Comparison of ENCODE assay signal across 8 cellular contexts in genomic region chr11:129853508-129854228, GRCh38. TPM values are rescaled to one million over a fixed set of nuclear protein-coding genes. Genes with fewer than 3 reads are reported as not detected.
DNase-seq lines count a peak whose midpoint lies in the region; ATAC-seq and TF ChIP-seq lines count a peak whose summit lies in the region.

No MANE protein-coding gene starts in this region.

- H3K23me2 ChIP-seq in H9 (ENCODE audit: insufficient read length, low read depth, low read length, poor library complexity, severe bottlenecking) = no peaks in the 10 kb centered on the region

- no peaks in the 10 kb centered on the region for H3K79me1 ChIP-seq in H9 (ENCODE audit: insufficient read depth, low read depth, low read length, poor library complexity, severe bottlenecking)

- intact Hi-C loops in left colon (cut with DNase I, micrococcal nuclease) = no loop called here
- intact Hi-C loops in thyroid gland (cut with DNase I) = no loop called here

- H3K9me3 Mint-ChIP-seq in H9 = no peaks in the 10 kb centered on the region

- H3K4me3 Mint-ChIP-seq in H9 = no peak overlapping the region

- H3K9ac ChIP-seq in H9 (ENCODE audit: extremely low read depth, insufficient read length, low read length) = no peak overlapping the region

- no peaks in the 10 kb centered on the region for H3F3A ChIP-seq in DOHH2 (ENCODE audit: control insufficient read depth, insufficient read depth)

- peak overlapping the region; percentile 2; the same call in 1 of the 2 replicates for H3K4me3 ChIP-seq in DOHH2 (ENCODE audit: low read length)
- H3K4me3 ChIP-seq in thyroid gland (replicated peaks in 1 of 3) = no peak overlapping the region

- no peak overlapping the region for H2BK12ac ChIP-seq in H9 (ENCODE audit: insufficient read length, low read depth, low read length)

- H3K36me3 Mint-ChIP-seq in H9 (ENCODE audit: insufficient read depth in 1 of 3, low read depth in 3 of 3) = no peaks in the 10 kb centered on the region; a peak in 1 of 7 replicates

- H3K79me2 ChIP-seq in DOHH2 (ENCODE audit: control insufficient read depth, low read length) = no peaks in the 10 kb centered on the region
- no peaks in the 10 kb centered on the region for H3K79me2 ChIP-seq in H9 (ENCODE audit: insufficient read depth, low read length)

- peaks cover 13% of the 10 kb centered on the region for H3K4me1 ChIP-seq in DOHH2 (ENCODE audit: control insufficient read depth, low read length)
- peaks cover 14 to 24% of the 10 kb centered on the region in 2 donors for H3K4me1 ChIP-seq in thyroid gland
- H3K4me1 ChIP-seq in H9 (ENCODE audit: insufficient read depth, low read length) = no peaks in the 10 kb centered on the region

- H3K4me2 ChIP-seq in DOHH2 (ENCODE audit: low read length) (peak overlapping the region; percentile 23), H9 (ENCODE audit: insufficient read depth, insufficient read length, low read length) (no peak overlapping the region)

- H2BK120ac ChIP-seq in H9 (ENCODE audit: low read depth, low read length, poor library complexity, severe bottlenecking) = no peak overlapping the region

- H3K4me1 Mint-ChIP-seq in H9 = peaks cover 2 to 3% of the 10 kb centered on the region in 2 experiments; a peak in 3 of 4 replicates

- H3K27me3 ChIP-seq in DOHH2 (ENCODE audit: control insufficient read depth, low read length) = no peaks in the 10 kb centered on the region
- no peaks in the 10 kb centered on the region for H3K27me3 ChIP-seq in thyroid gland
- no peaks in the 10 kb centered on the region for H3K27me3 ChIP-seq in H9 (ENCODE audit: insufficient read depth, low read length)

- H3K27me3 Mint-ChIP-seq in H9 (ENCODE audit: low read depth) = no peaks in the 10 kb centered on the region; the same call in 1 of the 2 replicates

- no peak overlapping the region for H2BK15ac ChIP-seq in H9 (ENCODE audit: low read depth, low read length)

- no peak for TF ChIP-seq CTCF in DOHH2 (IDR thresholded peaks at IDR 0.05; ENCODE audit: low read depth, low read length, poor library complexity, severe bottlenecking)
- TF ChIP-seq CTCF in thyroid gland (IDR thresholded peaks at IDR 0.05) = no peak
- TF ChIP-seq CTCF in H9 (conservative IDR thresholded peaks at IDR 0.05) = no peak

- no peaks in the 10 kb centered on the region for H3K9me2 ChIP-seq in DOHH2 (replicated peaks; ENCODE audit: control insufficient read depth, low read length)

- no peak overlapping the region for H4K5ac ChIP-seq in H9 (ENCODE audit: insufficient read length, low read depth, low read length)

- H4K20me1 ChIP-seq in DOHH2 (ENCODE audit: control insufficient read depth, insufficient read depth, low read depth, low read length) (no peaks in the 10 kb centered on the region), H9 (ENCODE audit: control insufficient read depth, insufficient read depth, insufficient read length) (no peaks in the 10 kb centered on the region)

- no peak overlapping the region for H3K14ac ChIP-seq in H9 (ENCODE audit: insufficient read depth, low read length)

- no peak overlapping the region for H4K91ac ChIP-seq in H9 (ENCODE audit: insufficient read length, low read depth, low read length)

- no peak overlapping the region for H2AK5ac ChIP-seq in H9 (ENCODE audit: insufficient read length, low read length)

- H2AFZ ChIP-seq in H9 (ENCODE audit: low read length) = no peak overlapping the region

- H3K23ac ChIP-seq in H9 (ENCODE audit: insufficient read length, low read depth, low read length) = no peak overlapping the region

- no peak overlapping the region for H3K27ac ChIP-seq in DOHH2 (ENCODE audit: low read depth, low read length)
- H3K27ac ChIP-seq in thyroid gland = peak overlapping the region; percentile 50 to 87 (median 81)
- H3K27ac ChIP-seq in H9 (ENCODE audit: insufficient read length, low read depth, low read length) = no peak overlapping the region

- H3K56ac ChIP-seq in H9 (ENCODE audit: insufficient read length, low read depth, low read length) = no peak overlapping the region

- H2BK20ac ChIP-seq in H9 (ENCODE audit: low read depth, low read length, poor library complexity, severe bottlenecking) = no peak overlapping the region

- no peak overlapping the region for H3K4ac ChIP-seq in H9 (ENCODE audit: low read depth, low read length)

- DNase-seq in NCI-H2196 treated with DMSO at 0.1 percent for 48 hours (lab: John Stamatoyannopoulos, UW; ENCODE audit: unreplicated experiment) (peak; percentile 90), left colon (peak; percentile 87), thyroid gland (peak; percentile 89 to 95), OCI-M2 (lab: John Stamatoyannopoulos, UW; ENCODE audit: unreplicated experiment) (no peak), H9 (no peak), GOT3 (lab: John Stamatoyannopoulos, UW) (no peak)
- DNase-seq in activated T-cell treated with anti-CD3 and anti-CD28 coated beads, Interleukin-2, amount 50 U/mL, for 48 hours = peak; percentile 32 to 44

- no peak overlapping the region for H3T11ph ChIP-seq in H9 (ENCODE audit: low read length)

- no peak overlapping the region for H2BK5ac ChIP-seq in H9 (ENCODE audit: insufficient read length, low read length)

- H3K9me3 ChIP-seq in DOHH2 (ENCODE audit: control insufficient read depth, insufficient read depth, low read length) = no peaks in the 10 kb centered on the region
- H3K9me3 ChIP-seq in thyroid gland = no peaks in the 10 kb centered on the region
- H3K9me3 ChIP-seq in H9 (ENCODE audit: control insufficient read depth, low read depth, low read length) = no peaks in the 10 kb centered on the region

- H3K27ac Mint-ChIP-seq in H9 = 0 out of 7 replicates have a peak overlapping the region, but pooled peaks of 1 of the 3 experiments have one; percentile 24

- peak in 1 of 2 donors; percentile 30 for TF ChIP-seq POLR2A in thyroid gland (IDR thresholded peaks at IDR 0.05)

- H3K36me3 ChIP-seq in DOHH2 (ENCODE audit: control insufficient read depth, low read length) = no peaks in the 10 kb centered on the region
- no peaks in the 10 kb centered on the region for H3K36me3 ChIP-seq in thyroid gland

- no peak overlapping the region for H4K8ac ChIP-seq in H9 (replicated peaks; ENCODE audit: insufficient read length, low read depth, low read length)

- peak; percentile 89 for ATAC-seq in left colon

- H3K18ac ChIP-seq in H9 (ENCODE audit: insufficient read length, low read depth, low read length) = no peak overlapping the region

- 10 to 19% methylated on average over 10 of the region's 10 CpGs for WGBS in thyroid gland, 2 donors
- no CpG with 5 or more reads among the region's 10 CpGs for WGBS in H9 (ENCODE audit: extremely low coverage, insufficient read length, low lambda C conversion rate)

RNA-seq across cellular contexts. Expression of gene TMEM45B, which starts 38.0 kb away (rescaled TPM):
- 100 to 1,000 TPM; 309 to 343 TPM for total RNA-seq in left colon
- total RNA-seq in thyroid gland = 10 to 100 TPM in 3 of 4 donors, 1 to 10 TPM in 1; 8.1 to 28.1 (median 21.9) TPM
- 0.35 and 0.70 TPM in 2 replicates for total RNA-seq in H9 (2021)

RNA-seq across cellular contexts. Expression of gene NFRKB, which starts 41.7 kb away (rescaled TPM):
- 10 to 100 TPM; 19.0 to 19.7 TPM for total RNA-seq in left colon
- total RNA-seq in thyroid gland = 10 to 100 TPM; 48.0 to 91.6 (median 64.3) TPM
- 40.3 and 41.0 TPM in 2 replicates for total RNA-seq in H9 (2021)

Comparison
In these comparisons a context has a peak if more than half of its experiments do, and no peak if none do; other contexts are left out.
1. H3K27ac ChIP-seq: peak in thyroid gland (3 of 3); none in DOHH2 (single experiment) and H9 (single experiment).
2. DNase-seq: peak in NCI-H2196 treated with DMSO at 0.1 percent for 48 hours (single experiment), activated T-cell treated with anti-CD3 and anti-CD28 coated beads, Interleukin-2, amount 50 U/mL, for 48 hours (2 of 2), left colon (2 of 2) and thyroid gland (2 of 2); none in OCI-M2 (single experiment), H9 (single experiment) and GOT3 (single experiment).
3. RNA of gene TMEM45B, which starts 38.0 kb away (total RNA-seq): 309 to 343 TPM in left colon; 8.1 to 28.1 TPM in thyroid gland and 0.35 to 0.70 TPM in H9; every median in the first group is over 10 times any median in the second.